Comparison of ENCODE assay signal across 9 cellular contexts in the genomic region with DNA sequence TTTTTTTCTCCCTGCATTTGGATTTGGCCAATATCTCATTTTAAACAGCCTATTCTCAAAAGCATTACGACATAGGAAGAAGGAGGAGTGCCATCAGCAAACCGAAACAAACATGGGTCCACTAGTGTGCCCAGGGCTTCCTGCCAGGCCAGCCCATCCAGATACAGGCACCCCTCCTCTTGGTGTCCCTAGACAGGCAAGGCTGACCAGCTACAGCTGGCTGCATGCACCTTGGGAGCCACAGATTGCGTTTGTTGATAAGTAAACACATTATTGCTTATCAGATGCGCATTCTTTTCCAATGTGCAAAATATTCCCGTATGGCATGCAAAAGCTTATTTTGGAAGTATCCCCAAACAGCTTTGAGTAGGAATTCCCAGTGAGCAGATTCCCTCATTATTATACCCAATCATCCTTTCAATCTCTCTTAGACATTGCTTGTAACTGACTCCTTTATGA.
A peak's percentile ranks its signal among the peaks of the same experiment; 100 is the strongest.
DNase-seq lines count a peak whose midpoint lies in the region; ATAC-seq, FAIRE-seq and TF ChIP-seq lines count a peak whose summit lies in the region.
"Had no signal": no experiment of that assay in that cellular context is flagged by ENCODE, and none has a peak within 500 bp of the region (broad histone marks: within the 10 kb centered on the region; RNA-seq: fewer than 3 reads in every experiment).

No MANE protein-coding gene starts in this region.

- no peaks in the 10 kb centered on the region for H3K36me3 Mint-ChIP-seq in CD4-positive, alpha-beta T cell (ENCODE audit: low read depth)

- POLR2A ChIA-PET in CD4-positive, alpha-beta T cell (lab: Charles Lee): no interaction called here

- H3K4me1 ChIP-seq in tibial artery (peaks cover 0 to 24% (median 13%) of the 10 kb centered on the region in 4 donors), small intestine (ENCODE audit: control insufficient read depth in 2 of 2, insufficient read depth in 1 of 2, low read depth in 1 of 2, low read length in 1 of 2) (no peaks in the 10 kb centered on the region)

- no peak overlapping the region for H3K27ac Mint-ChIP-seq in CD4-positive, alpha-beta T cell

- 35 to 52% (median 49%) methylated on average over 5 of the region's 5 CpGs for WGBS in small intestine, 3 donors

- H3K27me3 ChIP-seq in tibial artery (no peaks in the 10 kb centered on the region), small intestine (ENCODE audit: control insufficient read depth in 2 of 2, insufficient read depth in 2 of 2, low read length in 2 of 2) (no peaks in the 10 kb centered on the region)
- no peaks in the 10 kb centered on the region for H3K27me3 ChIP-seq in CD4-positive, alpha-beta T cell (ENCODE audit: control insufficient read depth, insufficient read depth, low read length)

- peak overlapping the region; percentile 11 to 48 for H3K27ac ChIP-seq in tibial artery
- no peak overlapping the region for H3K27ac ChIP-seq in CD4-positive, alpha-beta T cell (ENCODE audit: low read depth, low read length)
- H3K27ac ChIP-seq in small intestine (ENCODE audit: low read depth in 1 of 2, low read length in 1 of 2): no peak overlapping the region

- CTCF ChIA-PET in CD4-positive, alpha-beta T cell (lab: Charles Lee): no interaction called here

- H3K27me3 Mint-ChIP-seq in CD4-positive, alpha-beta T cell: peaks cover 7% of the 10 kb centered on the region

- intact Hi-C loops in left colon (cut with DNase I, micrococcal nuclease) (no loop called here), tibial artery (cut with DNase I; ENCODE audit: low total_unique reads) (no loop called here)
- intact Hi-C loops in CD4-positive, alpha-beta T cell (cut with DNase I, micrococcal nuclease): no loop called here

- no peak overlapping the region for H3K4me3 Mint-ChIP-seq in CD4-positive, alpha-beta T cell

- no peak for FAIRE-seq in small intestine (lab: Jason Lieb, UNC)

- no peaks in the 10 kb centered on the region for H3K36me3 ChIP-seq in tibial artery
- no peaks in the 10 kb centered on the region for H3K36me3 ChIP-seq in small intestine (ENCODE audit: control insufficient read depth in 2 of 2, insufficient read depth in 2 of 2, low read length in 2 of 2)

- TF ChIP-seq CTCF in tibial artery (IDR thresholded peaks at IDR 0.05): no peak
- TF ChIP-seq CTCF in CD4-positive, alpha-beta T cell (IDR thresholded peaks at IDR 0.05): no peak

- no peaks in the 10 kb centered on the region for H3K4me1 Mint-ChIP-seq in CD4-positive, alpha-beta T cell (ENCODE audit: low read depth)

- no peaks in the 10 kb centered on the region for H3K9me3 ChIP-seq in tibial artery
- no peaks in the 10 kb centered on the region for H3K9me3 ChIP-seq in CD4-positive, alpha-beta T cell (ENCODE audit: control insufficient read depth, low read length)
- no peaks in the 10 kb centered on the region for H3K9me3 ChIP-seq in small intestine (ENCODE audit: control insufficient read depth, low read depth)

- no peaks in the 10 kb centered on the region for H3K9me3 Mint-ChIP-seq in CD4-positive, alpha-beta T cell

- DNase-seq in NCI-H1092 treated with DMSO at 0.1 percent for 48 hours (lab: John Stamatoyannopoulos, UW): peak; percentile 39
- no peak for DNase-seq in NCI-H1092 (lab: John Stamatoyannopoulos, UW)
- DNase-seq in astrocyte of the hippocampus (ENCODE audit: low read depth, low spot score): peak; percentile 67
- peak in 1 of 2 donors; percentile 31 for DNase-seq in left colon
- peak; percentile 61 to 77 for DNase-seq in tibial artery
- DNase-seq in CD4-positive, alpha-beta T cell: no peak
- no peak for DNase-seq in small intestine
- DNase-seq in pons (ENCODE audit: low spot score): no peak
- DNase-seq: activated CD4-positive, alpha-beta T cell treated with anti-CD3 and anti-CD28 coated beads for 1 hour had no signal

- peak; percentile 43 for ATAC-seq in left colon
- no peak for ATAC-seq in CD4-positive, alpha-beta T cell (ENCODE audit: poor library complexity)

- peak overlapping the region; percentile 33 to 48 for H3K4me3 ChIP-seq in tibial artery
- H3K4me3 ChIP-seq in small intestine (ENCODE audit: low read depth in 1 of 2, low read length in 2 of 2): no peak overlapping the region

Comparison
In these comparisons a context has a peak if more than half of its experiments do, and no peak if none do; other contexts are left out.
1. DNase-seq: peak in NCI-H1092 treated with DMSO at 0.1 percent for 48 hours (single experiment), astrocyte of the hippocampus (single experiment) and tibial artery (2 of 2); none in NCI-H1092 (single experiment), CD4-positive, alpha-beta T cell (0 of 10), small intestine (single experiment) and pons (single experiment).
2. H3K27ac ChIP-seq: peak in tibial artery (2 of 2); none in CD4-positive, alpha-beta T cell (single experiment) and small intestine (0 of 2).
3. H3K4me3 ChIP-seq: peak in tibial artery (2 of 2); none in small intestine (0 of 2).